In genomic region chr1:205314986-205315618, GRCh38 we compare ENCODE assay signal across 11 cellular contexts.
A peak's percentile ranks its signal among the peaks of the same experiment; 100 is the strongest.
DNase-seq lines count a peak whose midpoint lies in the region; TF ChIP-seq lines count a peak whose summit lies in the region.
"Had no signal": no experiment of that assay in that cellular context is flagged by ENCODE, and none has a peak within 500 bp of the region (broad histone marks: within the 10 kb centered on the region; RNA-seq: fewer than 3 reads in every experiment).

No MANE protein-coding gene starts in this region.

- TF ChIP-seq CTCF in neutrophil (IDR thresholded peaks at IDR 0.05) = no peak

- H3K9me3 ChIP-seq in neutrophil = peaks cover 7% of the 10 kb centered on the region

- H3K27ac Mint-ChIP-seq in dendritic cell treated with granulocyte-macrophage colony-stimulating factor and Interleukin-4, amounts not matched to agents 40 ng/mL and 50 ng/mL, for 4 days = peak overlapping the region; percentile 93

- DNase-seq in NCI-H2171 treated with DMSO at 0.1 percent for 48 hours (lab: John Stamatoyannopoulos, UW) = peak; percentile 8
- no peak for DNase-seq in NCI-H2171 (lab: John Stamatoyannopoulos, UW)
- peak; percentile 40 for DNase-seq in NCI-H2107 (lab: John Stamatoyannopoulos, UW)
- DNase-seq in NCI-H526 (lab: John Stamatoyannopoulos, UW) = no peak
- no peak for DNase-seq in NCI-H1930 (lab: John Stamatoyannopoulos, UW)
- DNase-seq in stimulated activated CD4-positive, alpha-beta T cell treated with anti-CD3 and anti-CD28 coated beads, Interleukin-1b, Interleukin-23, amount 100 ng/mL, for 48 hours = no peak
- DNase-seq: activated CD4-positive, alpha-beta T cell treated with anti-CD3 and anti-CD28 coated beads for 1 hour; KBM-7; stimulated activated CD4-positive, alpha-beta T cell treated with anti-CD3 and anti-CD28 coated beads, Interleukin-4, amount 100 ng/mL, for 4 hours had no signal

- peak overlapping the region; percentile 98 for H3K27ac ChIP-seq in neutrophil

- peaks cover 62% of the 10 kb centered on the region for H3K36me3 ChIP-seq in neutrophil

- intact Hi-C loops in dendritic cell treated with granulocyte-macrophage colony-stimulating factor and Interleukin-4, amounts not matched to agents 40 ng/mL and 50 ng/mL, for 4 days (cut with micrococcal nuclease) = loop anchor here (5.0 kb wide), 1 partner anchor 103 kb away; the partner anchor contains the start of gene DSTYK

- peaks cover 87 to 99% of the 10 kb centered on the region in 2 experiments for H3K4me1 ChIP-seq in neutrophil (ENCODE audit: control insufficient read depth in 1 of 2, insufficient read depth in 1 of 2, low read depth in 1 of 2, low read length in 1 of 2)

- no peaks in the 10 kb centered on the region for H3K27me3 Mint-ChIP-seq in dendritic cell treated with granulocyte-macrophage colony-stimulating factor and Interleukin-4, amounts not matched to agents 40 ng/mL and 50 ng/mL, for 4 days

- peak overlapping the region; percentile 63 to 98 for H3K4me3 ChIP-seq in neutrophil (ENCODE audit: low read depth in 1 of 2, low read length in 1 of 2)

- H3K36me3 Mint-ChIP-seq in dendritic cell treated with granulocyte-macrophage colony-stimulating factor and Interleukin-4, amounts not matched to agents 40 ng/mL and 50 ng/mL, for 4 days (ENCODE audit: low read depth) = peaks cover 21% of the 10 kb centered on the region

- no peaks in the 10 kb centered on the region for H3K27me3 ChIP-seq in neutrophil

- H3K4me3 Mint-ChIP-seq in dendritic cell treated with granulocyte-macrophage colony-stimulating factor and Interleukin-4, amounts not matched to agents 40 ng/mL and 50 ng/mL, for 4 days = no peak overlapping the region

- H3K4me1 Mint-ChIP-seq in dendritic cell treated with granulocyte-macrophage colony-stimulating factor and Interleukin-4, amounts not matched to agents 40 ng/mL and 50 ng/mL, for 4 days (ENCODE audit: low read depth) = peaks cover 90% of the 10 kb centered on the region

- no peaks in the 10 kb centered on the region for H3K9me3 Mint-ChIP-seq in dendritic cell treated with granulocyte-macrophage colony-stimulating factor and Interleukin-4, amounts not matched to agents 40 ng/mL and 50 ng/mL, for 4 days

Comparison
In these comparisons a context has a peak if more than half of its experiments do, and no peak if none do; other contexts are left out.
1. DNase-seq: peak in NCI-H2171 treated with DMSO at 0.1 percent for 48 hours (single experiment) and NCI-H2107 (single experiment); none in NCI-H2171 (single experiment), NCI-H526 (0 of 2), NCI-H1930 (0 of 2) and stimulated activated CD4-positive, alpha-beta T cell treated with anti-CD3 and anti-CD28 coated beads, Interleukin-1b, Interleukin-23, amount 100 ng/mL, for 48 hours (single experiment).